In genomic region chr1:155079487-155080249, GRCh38 we compare ENCODE assay signal across 1 cellular context.
TF ChIP-seq lines count a peak whose summit lies in the region.

No MANE protein-coding gene starts in this region.

TF ChIP-seq in HCT116, 20 proteins besides CTCF, POLR2A, EP300 and RAD21:
- TF ChIP-seq, protein P1, sequence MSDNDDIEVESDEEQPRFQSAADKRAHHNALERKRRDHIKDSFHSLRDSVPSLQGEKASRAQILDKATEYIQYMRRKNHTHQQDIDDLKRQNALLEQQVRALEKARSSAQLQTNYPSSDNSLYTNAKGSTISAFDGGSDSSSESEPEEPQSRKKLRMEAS (IDR thresholded peaks at IDR 0.05) = no peak
- no peak for TF ChIP-seq EZH2phosphoT487 (IDR thresholded peaks at IDR 0.05; ENCODE audit: borderline replicate concordance)
- TF ChIP-seq FOSL1 (IDR thresholded peaks at IDR 0.05; ENCODE audit: low read depth) = no peak
- TF ChIP-seq SIN3A (IDR thresholded peaks at IDR 0.05; ENCODE audit: low read depth) = no peak
- no peak for TF ChIP-seq CBX3 (IDR thresholded peaks at IDR 0.05; ENCODE audit: low read depth)
- no peak for TF ChIP-seq EZH2 (IDR thresholded peaks at IDR 0.05)
- no peak for TF ChIP-seq ELF1 (IDR thresholded peaks at IDR 0.05; ENCODE audit: borderline replicate concordance, low read depth)
- TF ChIP-seq, protein P2, sequence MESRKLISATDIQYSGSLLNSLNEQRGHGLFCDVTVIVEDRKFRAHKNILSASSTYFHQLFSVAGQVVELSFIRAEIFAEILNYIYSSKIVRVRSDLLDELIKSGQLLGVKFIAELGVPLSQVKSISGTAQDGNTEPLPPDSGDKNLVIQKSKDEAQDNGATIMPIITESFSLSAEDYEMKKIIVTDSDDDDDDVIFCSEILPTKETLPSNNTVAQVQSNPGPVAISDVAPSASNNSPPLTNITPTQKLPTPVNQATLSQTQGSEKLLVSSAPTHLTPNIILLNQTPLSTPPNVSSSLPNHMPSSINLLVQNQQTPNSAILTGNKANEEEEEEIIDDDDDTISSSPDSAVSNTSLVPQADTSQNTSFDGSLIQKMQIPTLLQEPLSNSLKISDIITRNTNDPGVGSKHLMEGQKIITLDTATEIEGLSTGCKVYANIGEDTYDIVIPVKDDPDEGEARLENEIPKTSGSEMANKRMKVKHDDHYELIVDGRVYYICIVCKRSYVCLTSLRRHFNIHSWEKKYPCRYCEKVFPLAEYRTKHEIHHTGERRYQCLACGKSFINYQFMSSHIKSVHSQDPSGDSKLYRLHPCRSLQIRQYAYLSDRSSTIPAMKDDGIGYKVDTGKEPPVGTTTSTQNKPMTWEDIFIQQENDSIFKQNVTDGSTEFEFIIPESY (IDR thresholded peaks at IDR 0.05; ENCODE audit: extremely low read depth, insufficient replicate concordance, low read length) = no peak
- no peak; the same call in 1 of the 2 replicates for TF ChIP-seq POLR2AphosphoS5 (IDR thresholded peaks at IDR 0.05; ENCODE audit: low read depth, low read length)
- TF ChIP-seq SRF (IDR thresholded peaks at IDR 0.05; ENCODE audit: low read depth) = no peak
